2 cellular contexts compared by ENCODE assay signal in the genomic region with DNA sequence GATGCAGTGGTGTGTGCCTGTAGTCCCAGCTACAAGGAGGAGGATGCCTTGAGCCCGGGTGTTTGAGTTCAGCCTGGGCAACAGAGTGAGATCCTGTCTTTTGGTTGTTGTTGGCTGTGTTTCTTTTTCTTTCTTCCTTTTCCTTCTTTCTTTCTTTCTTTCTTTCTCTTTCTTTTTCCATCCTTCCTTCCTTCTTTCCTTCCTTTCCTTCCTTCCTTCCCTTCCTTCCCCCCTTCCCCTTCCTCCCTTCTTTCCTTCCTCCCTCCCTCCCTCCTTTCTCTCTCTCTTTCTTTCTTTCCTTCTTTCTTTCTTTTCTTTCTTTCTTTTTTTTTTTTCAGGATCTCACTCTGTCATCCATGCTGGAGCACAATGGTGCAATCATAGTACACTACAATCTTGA.
TF ChIP-seq lines count a peak whose summit lies in the region.

No MANE protein-coding gene starts in this region.

TF ChIP-seq in GM23338, 12 proteins besides CTCF, POLR2A, EP300 and RAD21 (continues in another document):
- TF ChIP-seq, protein P1, sequence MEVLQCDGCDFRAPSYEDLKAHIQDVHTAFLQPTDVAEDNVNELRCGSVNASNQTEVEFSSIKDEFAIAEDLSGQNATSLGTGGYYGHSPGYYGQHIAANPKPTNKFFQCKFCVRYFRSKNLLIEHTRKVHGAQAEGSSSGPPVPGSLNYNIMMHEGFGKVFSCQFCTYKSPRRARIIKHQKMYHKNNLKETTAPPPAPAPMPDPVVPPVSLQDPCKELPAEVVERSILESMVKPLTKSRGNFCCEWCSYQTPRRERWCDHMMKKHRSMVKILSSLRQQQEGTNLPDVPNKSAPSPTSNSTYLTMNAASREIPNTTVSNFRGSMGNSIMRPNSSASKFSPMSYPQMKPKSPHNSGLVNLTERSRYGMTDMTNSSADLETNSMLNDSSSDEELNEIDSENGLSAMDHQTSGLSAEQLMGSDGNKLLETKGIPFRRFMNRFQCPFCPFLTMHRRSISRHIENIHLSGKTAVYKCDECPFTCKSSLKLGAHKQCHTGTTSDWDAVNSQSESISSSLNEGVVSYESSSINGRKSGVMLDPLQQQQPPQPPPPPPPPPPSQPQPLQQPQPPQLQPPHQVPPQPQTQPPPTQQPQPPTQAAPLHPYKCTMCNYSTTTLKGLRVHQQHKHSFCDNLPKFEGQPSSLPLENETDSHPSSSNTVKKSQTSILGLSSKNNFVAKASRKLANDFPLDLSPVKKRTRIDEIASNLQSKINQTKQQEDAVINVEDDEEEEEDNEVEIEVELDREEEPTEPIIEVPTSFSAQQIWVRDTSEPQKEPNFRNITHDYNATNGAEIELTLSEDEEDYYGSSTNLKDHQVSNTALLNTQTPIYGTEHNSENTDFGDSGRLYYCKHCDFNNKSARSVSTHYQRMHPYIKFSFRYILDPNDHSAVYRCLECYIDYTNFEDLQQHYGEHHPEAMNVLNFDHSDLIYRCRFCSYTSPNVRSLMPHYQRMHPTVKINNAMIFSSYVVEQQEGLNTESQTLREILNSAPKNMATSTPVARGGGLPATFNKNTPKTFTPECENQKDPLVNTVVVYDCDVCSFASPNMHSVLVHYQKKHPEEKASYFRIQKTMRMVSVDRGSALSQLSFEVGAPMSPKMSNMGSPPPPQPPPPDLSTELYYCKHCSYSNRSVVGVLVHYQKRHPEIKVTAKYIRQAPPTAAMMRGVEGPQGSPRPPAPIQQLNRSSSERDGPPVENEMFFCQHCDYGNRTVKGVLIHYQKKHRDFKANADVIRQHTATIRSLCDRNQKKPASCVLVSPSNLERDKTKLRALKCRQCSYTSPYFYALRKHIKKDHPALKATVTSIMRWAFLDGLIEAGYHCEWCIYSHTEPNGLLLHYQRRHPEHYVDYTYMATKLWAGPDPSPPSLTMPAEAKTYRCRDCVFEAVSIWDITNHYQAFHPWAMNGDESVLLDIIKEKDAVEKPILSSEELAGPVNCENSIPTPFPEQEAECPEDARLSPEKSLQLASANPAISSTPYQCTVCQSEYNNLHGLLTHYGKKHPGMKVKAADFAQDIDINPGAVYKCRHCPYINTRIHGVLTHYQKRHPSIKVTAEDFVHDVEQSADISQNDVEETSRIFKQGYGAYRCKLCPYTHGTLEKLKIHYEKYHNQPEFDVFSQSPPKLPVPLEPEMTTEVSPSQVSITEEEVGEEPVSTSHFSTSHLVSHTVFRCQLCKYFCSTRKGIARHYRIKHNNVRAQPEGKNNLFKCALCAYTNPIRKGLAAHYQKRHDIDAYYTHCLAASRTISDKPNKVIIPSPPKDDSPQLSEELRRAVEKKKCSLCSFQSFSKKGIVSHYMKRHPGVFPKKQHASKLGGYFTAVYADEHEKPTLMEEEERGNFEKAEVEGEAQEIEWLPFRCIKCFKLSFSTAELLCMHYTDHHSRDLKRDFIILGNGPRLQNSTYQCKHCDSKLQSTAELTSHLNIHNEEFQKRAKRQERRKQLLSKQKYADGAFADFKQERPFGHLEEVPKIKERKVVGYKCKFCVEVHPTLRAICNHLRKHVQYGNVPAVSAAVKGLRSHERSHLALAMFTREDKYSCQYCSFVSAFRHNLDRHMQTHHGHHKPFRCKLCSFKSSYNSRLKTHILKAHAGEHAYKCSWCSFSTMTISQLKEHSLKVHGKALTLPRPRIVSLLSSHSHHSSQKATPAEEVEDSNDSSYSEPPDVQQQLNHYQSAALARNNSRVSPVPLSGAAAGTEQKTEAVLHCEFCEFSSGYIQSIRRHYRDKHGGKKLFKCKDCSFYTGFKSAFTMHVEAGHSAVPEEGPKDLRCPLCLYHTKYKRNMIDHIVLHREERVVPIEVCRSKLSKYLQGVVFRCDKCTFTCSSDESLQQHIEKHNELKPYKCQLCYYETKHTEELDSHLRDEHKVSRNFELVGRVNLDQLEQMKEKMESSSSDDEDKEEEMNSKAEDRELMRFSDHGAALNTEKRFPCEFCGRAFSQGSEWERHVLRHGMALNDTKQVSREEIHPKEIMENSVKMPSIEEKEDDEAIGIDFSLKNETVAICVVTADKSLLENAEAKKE (CRISPR knock-in tag; IDR thresholded peaks at IDR 0.05), result no peak
- TF ChIP-seq EZH2 (IDR thresholded peaks at IDR 0.05; ENCODE audit: low read depth, unreplicated experiment), result no peak
- no peak for TF ChIP-seq CREB1 (CRISPR knock-in tag; IDR thresholded peaks at IDR 0.05; ENCODE audit: low read depth)
- TF ChIP-seq ZNF114 (CRISPR knock-in tag; IDR thresholded peaks at IDR 0.05), result no peak
- TF ChIP-seq REST (IDR thresholded peaks at IDR 0.05; ENCODE audit: unreplicated experiment), result no peak
- no peak for TF ChIP-seq ZNF331 (CRISPR knock-in tag; IDR thresholded peaks at IDR 0.05; ENCODE audit: low read depth)
- no peak for TF ChIP-seq ETS1 (IDR thresholded peaks at IDR 0.05)
- no peak for TF ChIP-seq POLR2AphosphoS5 (IDR thresholded peaks at IDR 0.05; ENCODE audit: low read depth)
- TF ChIP-seq JUNB (IDR thresholded peaks at IDR 0.05; ENCODE audit: unreplicated experiment), result no peak
- no peak for TF ChIP-seq STAT1 (IDR thresholded peaks at IDR 0.05; ENCODE audit: unreplicated experiment)

TF ChIP-seq in K562, 482 proteins besides CTCF, POLR2A, EP300 and RAD21:
- TF ChIP-seq, protein P2, sequence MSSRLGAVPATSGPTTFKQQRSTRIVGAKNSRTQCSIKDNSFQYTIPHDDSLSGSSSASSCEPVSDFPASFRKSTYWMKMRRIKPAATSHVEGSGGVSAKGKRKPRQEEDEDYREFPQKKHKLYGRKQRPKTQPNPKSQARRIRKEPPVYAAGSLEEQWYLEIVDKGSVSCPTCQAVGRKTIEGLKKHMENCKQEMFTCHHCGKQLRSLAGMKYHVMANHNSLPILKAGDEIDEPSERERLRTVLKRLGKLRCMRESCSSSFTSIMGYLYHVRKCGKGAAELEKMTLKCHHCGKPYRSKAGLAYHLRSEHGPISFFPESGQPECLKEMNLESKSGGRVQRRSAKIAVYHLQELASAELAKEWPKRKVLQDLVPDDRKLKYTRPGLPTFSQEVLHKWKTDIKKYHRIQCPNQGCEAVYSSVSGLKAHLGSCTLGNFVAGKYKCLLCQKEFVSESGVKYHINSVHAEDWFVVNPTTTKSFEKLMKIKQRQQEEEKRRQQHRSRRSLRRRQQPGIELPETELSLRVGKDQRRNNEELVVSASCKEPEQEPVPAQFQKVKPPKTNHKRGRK (tag; IDR thresholded peaks at IDR 0.05), result peak; percentile 86
- TF ChIP-seq STAT6 (CRISPR knock-in tag; IDR thresholded peaks at IDR 0.05), result no peak
- TF ChIP-seq, protein P3, sequence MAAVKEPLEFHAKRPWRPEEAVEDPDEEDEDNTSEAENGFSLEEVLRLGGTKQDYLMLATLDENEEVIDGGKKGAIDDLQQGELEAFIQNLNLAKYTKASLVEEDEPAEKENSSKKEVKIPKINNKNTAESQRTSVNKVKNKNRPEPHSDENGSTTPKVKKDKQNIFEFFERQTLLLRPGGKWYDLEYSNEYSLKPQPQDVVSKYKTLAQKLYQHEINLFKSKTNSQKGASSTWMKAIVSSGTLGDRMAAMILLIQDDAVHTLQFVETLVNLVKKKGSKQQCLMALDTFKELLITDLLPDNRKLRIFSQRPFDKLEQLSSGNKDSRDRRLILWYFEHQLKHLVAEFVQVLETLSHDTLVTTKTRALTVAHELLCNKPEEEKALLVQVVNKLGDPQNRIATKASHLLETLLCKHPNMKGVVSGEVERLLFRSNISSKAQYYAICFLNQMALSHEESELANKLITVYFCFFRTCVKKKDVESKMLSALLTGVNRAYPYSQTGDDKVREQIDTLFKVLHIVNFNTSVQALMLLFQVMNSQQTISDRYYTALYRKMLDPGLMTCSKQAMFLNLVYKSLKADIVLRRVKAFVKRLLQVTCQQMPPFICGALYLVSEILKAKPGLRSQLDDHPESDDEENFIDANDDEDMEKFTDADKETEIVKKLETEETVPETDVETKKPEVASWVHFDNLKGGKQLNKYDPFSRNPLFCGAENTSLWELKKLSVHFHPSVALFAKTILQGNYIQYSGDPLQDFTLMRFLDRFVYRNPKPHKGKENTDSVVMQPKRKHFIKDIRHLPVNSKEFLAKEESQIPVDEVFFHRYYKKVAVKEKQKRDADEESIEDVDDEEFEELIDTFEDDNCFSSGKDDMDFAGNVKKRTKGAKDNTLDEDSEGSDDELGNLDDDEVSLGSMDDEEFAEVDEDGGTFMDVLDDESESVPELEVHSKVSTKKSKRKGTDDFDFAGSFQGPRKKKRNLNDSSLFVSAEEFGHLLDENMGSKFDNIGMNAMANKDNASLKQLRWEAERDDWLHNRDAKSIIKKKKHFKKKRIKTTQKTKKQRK (IDR thresholded peaks at IDR 0.05; ENCODE audit: borderline replicate concordance, low read depth, low read length), result no peak
- TF ChIP-seq ZNF133 (CRISPR knock-in tag; IDR thresholded peaks at IDR 0.05), result no peak
- TF ChIP-seq, protein P4, sequence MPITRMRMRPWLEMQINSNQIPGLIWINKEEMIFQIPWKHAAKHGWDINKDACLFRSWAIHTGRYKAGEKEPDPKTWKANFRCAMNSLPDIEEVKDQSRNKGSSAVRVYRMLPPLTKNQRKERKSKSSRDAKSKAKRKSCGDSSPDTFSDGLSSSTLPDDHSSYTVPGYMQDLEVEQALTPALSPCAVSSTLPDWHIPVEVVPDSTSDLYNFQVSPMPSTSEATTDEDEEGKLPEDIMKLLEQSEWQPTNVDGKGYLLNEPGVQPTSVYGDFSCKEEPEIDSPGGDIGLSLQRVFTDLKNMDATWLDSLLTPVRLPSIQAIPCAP (CRISPR knock-in tag; IDR thresholded peaks at IDR 0.05; ENCODE audit: borderline replicate concordance), result no peak
- TF ChIP-seq ETS2 (tag; IDR thresholded peaks at IDR 0.05; ENCODE audit: borderline replicate concordance, poor library complexity, severe bottlenecking), result no peak
- TF ChIP-seq, protein P5, sequence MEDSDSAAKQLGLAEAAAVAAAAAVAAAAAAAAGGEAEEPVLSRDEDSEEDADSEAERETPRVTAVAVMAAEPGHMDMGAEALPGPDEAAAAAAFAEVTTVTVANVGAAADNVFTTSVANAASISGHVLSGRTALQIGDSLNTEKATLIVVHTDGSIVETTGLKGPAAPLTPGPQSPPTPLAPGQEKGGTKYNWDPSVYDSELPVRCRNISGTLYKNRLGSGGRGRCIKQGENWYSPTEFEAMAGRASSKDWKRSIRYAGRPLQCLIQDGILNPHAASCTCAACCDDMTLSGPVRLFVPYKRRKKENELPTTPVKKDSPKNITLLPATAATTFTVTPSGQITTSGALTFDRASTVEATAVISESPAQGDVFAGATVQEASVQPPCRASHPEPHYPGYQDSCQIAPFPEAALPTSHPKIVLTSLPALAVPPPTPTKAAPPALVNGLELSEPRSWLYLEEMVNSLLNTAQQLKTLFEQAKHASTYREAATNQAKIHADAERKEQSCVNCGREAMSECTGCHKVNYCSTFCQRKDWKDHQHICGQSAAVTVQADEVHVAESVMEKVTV (CRISPR knock-in tag; IDR thresholded peaks at IDR 0.05), result no peak
- no peak for TF ChIP-seq ZNF695 (CRISPR knock-in tag; IDR thresholded peaks at IDR 0.05)
- TF ChIP-seq HDAC6 (IDR thresholded peaks at IDR 0.05; ENCODE audit: low read depth, low read length), result no peak
